In genomic region chr18:10565835-10566234, GRCh38 we compare ENCODE assay signal across 1 cellular context.
A peak's percentile ranks its signal among the peaks of the same experiment; 100 is the strongest.
TF ChIP-seq lines count a peak whose summit lies in the region.

No MANE protein-coding gene starts in this region.

TF ChIP-seq in K562, 482 proteins besides CTCF, POLR2A, EP300 and RAD21 (continued from another document):
- no peak for TF ChIP-seq MLLT1 (IDR thresholded peaks at IDR 0.05)
- TF ChIP-seq E2F6 (IDR thresholded peaks at IDR 0.05; ENCODE audit: borderline replicate concordance in 1 of 2, extremely low read depth in 1 of 2, insufficient read depth in 1 of 2, insufficient read length in 1 of 2, low read depth in 1 of 2, low read length in 1 of 2, poor library complexity in 1 of 2, severe bottlenecking in 1 of 2): peak in 1 of 2 experiments; percentile 38
- no peak for TF ChIP-seq NKRF (IDR thresholded peaks at IDR 0.05; ENCODE audit: borderline replicate concordance)
- TF ChIP-seq MBD2 (IDR thresholded peaks at IDR 0.05; ENCODE audit: borderline replicate concordance, low read depth): no peak
- TF ChIP-seq ZNF277 (CRISPR knock-in tag; IDR thresholded peaks at IDR 0.05; ENCODE audit: borderline replicate concordance): no peak
- no peak for TF ChIP-seq ZNF253 (CRISPR knock-in tag; conservative IDR thresholded peaks at IDR 0.05)
- peak; percentile 33; the same call in 1 of the 2 replicates for TF ChIP-seq MGA (IDR thresholded peaks at IDR 0.05)
